Comparison of ENCODE assay signal across 34 cellular contexts in the genomic region with DNA sequence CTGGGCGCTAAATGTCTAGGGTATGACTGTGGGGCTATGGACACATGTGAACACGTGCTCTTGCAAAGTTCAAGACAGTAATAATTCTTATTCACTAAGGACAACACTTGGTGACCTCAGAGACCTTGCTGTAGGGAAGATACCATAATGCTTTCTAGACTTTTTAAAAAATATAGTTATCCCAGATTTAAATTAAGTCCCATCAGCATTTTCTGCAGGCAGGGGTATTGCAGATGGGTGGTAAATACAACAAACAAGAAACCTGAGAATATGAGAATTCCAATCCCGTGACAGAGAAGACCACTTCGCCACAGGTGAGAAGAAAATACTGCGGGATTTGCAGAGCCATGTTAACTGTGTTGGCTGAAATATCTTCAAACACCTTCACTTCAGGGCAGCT.
"Had no signal": no experiment of that assay in that cellular context is flagged by ENCODE, and none has a peak within 500 bp of the region (broad histone marks: within the 10 kb centered on the region; RNA-seq: fewer than 3 reads in every experiment).

No MANE protein-coding gene starts in this region.

- H3K27me3 ChIP-seq: ascending aorta, breast epithelium, cardiac muscle cell, colonic mucosa had no signal

- ATAC-seq: activated CD4-positive, alpha-beta T cell treated with anti-CD3 and anti-CD28 coated beads for 36 hours; activated CD8-positive, alpha-beta memory T cell treated with anti-CD3 and anti-CD28 coated beads, Interleukin-2, amount 10 ng/mL, durations not matched to agents 7 days and 5 days; activated CD8-positive, alpha-beta T cell treated with anti-CD3 and anti-CD28 coated beads, Interleukin-2, amount 10 ng/mL, durations not matched to agents 7 days and 5 days; activated naive CD4-positive, alpha-beta T cell treated with anti-CD3 and anti-CD28 coated beads, Interleukin-2, amount 50 U/mL, for 72 hours; esophagus mucosa; T-helper 17 cell had no signal

- H3K4me3 Mint-ChIP-seq: activated CD4-positive, alpha-beta memory T cell treated with anti-CD3 and anti-CD28 coated beads for 36 hours; activated CD4-positive, alpha-beta T cell treated with anti-CD3 and anti-CD28 coated beads for 36 hours; activated CD4-positive, alpha-beta T cell treated with anti-CD3 and anti-CD28 coated beads, Interleukin-2, amount 10 ng/mL, durations not matched to agents 24 days and 14 days; activated CD8-positive, alpha-beta memory T cell treated with anti-CD3 and anti-CD28 coated beads, Interleukin-2, amount 10 ng/mL, durations not matched to agents 7 days and 5 days; activated CD8-positive, alpha-beta T cell treated with anti-CD3 and anti-CD28 coated beads, Interleukin-2, amount 10 ng/mL, durations not matched to agents 7 days and 5 days; activated naive CD4-positive, alpha-beta T cell treated with anti-CD3 and anti-CD28 coated beads, Interleukin-2, amount 10 ng/mL, durations not matched to agents 7 days and 5 days; activated naive CD8-positive, alpha-beta T cell treated with anti-CD3 and anti-CD28 coated beads, Interleukin-2, amount 10 ng/mL, durations not matched to agents 7 days and 5 days; brain; dendritic cell treated with granulocyte-macrophage colony-stimulating factor and Interleukin-4, amounts not matched to agents 40 ng/mL and 50 ng/mL, for 4 days; endodermal cell; T-helper 17 cell; T-helper 2 cell treated with Interferon-gamma antibody and Interleukin-4, amounts not matched to agents 5 μg/mL and 100 μg/mL, for 36 hours had no signal

- H3K9me3 Mint-ChIP-seq: activated CD4-positive, alpha-beta memory T cell treated with anti-CD3 and anti-CD28 coated beads for 36 hours; activated CD4-positive, alpha-beta T cell treated with anti-CD3 and anti-CD28 coated beads, Interleukin-2, amount 10 ng/mL, durations not matched to agents 24 days and 14 days; activated naive CD4-positive, alpha-beta T cell treated with anti-CD3 and anti-CD28 coated beads, Interleukin-2, amount 10 ng/mL, durations not matched to agents 7 days and 5 days; activated naive CD4-positive, alpha-beta T cell treated with anti-CD3 and anti-CD28 coated beads, Interleukin-2, amount 50 U/mL, for 72 hours; activated naive CD8-positive, alpha-beta T cell treated with anti-CD3 and anti-CD28 coated beads, Interleukin-2, amount 10 ng/mL, durations not matched to agents 7 days and 5 days; dendritic cell treated with granulocyte-macrophage colony-stimulating factor and Interleukin-4, amounts not matched to agents 40 ng/mL and 50 ng/mL, for 4 days; endodermal cell; T-helper 2 cell treated with Interferon-gamma antibody and Interleukin-4, amounts not matched to agents 5 μg/mL and 100 μg/mL, for 36 hours had no signal

- H3K4me1 Mint-ChIP-seq: activated CD4-positive, alpha-beta T cell treated with anti-CD3 and anti-CD28 coated beads for 36 hours; activated CD4-positive, alpha-beta T cell treated with anti-CD3 and anti-CD28 coated beads, Interleukin-2, amount 10 ng/mL, durations not matched to agents 24 days and 14 days; activated CD8-positive, alpha-beta memory T cell treated with anti-CD3 and anti-CD28 coated beads, Interleukin-2, amount 10 ng/mL, durations not matched to agents 7 days and 5 days; activated naive CD4-positive, alpha-beta T cell treated with anti-CD3 and anti-CD28 coated beads, Interleukin-2, amount 10 ng/mL, durations not matched to agents 7 days and 5 days; activated naive CD8-positive, alpha-beta T cell treated with anti-CD3 and anti-CD28 coated beads, Interleukin-2, amount 10 ng/mL, durations not matched to agents 7 days and 5 days had no signal

- H3K36me3 ChIP-seq: ascending aorta, breast epithelium, cardiac muscle cell, colonic mucosa, WERI-Rb-1 had no signal

- H3K4me1 ChIP-seq: ascending aorta, breast epithelium, colonic mucosa had no signal

- H3K9me3 ChIP-seq: ascending aorta, breast epithelium, colonic mucosa had no signal

- H3K36me3 Mint-ChIP-seq: activated CD4-positive, alpha-beta memory T cell treated with anti-CD3 and anti-CD28 coated beads for 36 hours; activated CD8-positive, alpha-beta memory T cell treated with anti-CD3 and anti-CD28 coated beads, Interleukin-2, amount 10 ng/mL, durations not matched to agents 7 days and 5 days; activated naive CD4-positive, alpha-beta T cell treated with anti-CD3 and anti-CD28 coated beads, Interleukin-2, amount 10 ng/mL, durations not matched to agents 7 days and 5 days; activated naive CD4-positive, alpha-beta T cell treated with anti-CD3 and anti-CD28 coated beads, Interleukin-2, amount 50 U/mL, for 72 hours; activated naive CD8-positive, alpha-beta T cell treated with anti-CD3 and anti-CD28 coated beads, Interleukin-2, amount 10 ng/mL, durations not matched to agents 7 days and 5 days; brain had no signal

- FAIRE-seq: frontal cortex had no signal

- DNase-seq: activated CD4-positive, alpha-beta memory T cell treated with anti-CD3 and anti-CD28 coated beads for 36 hours; activated CD4-positive, alpha-beta T cell treated with anti-CD3 and anti-CD28 coated beads for 36 hours; activated CD4-positive, alpha-beta T cell treated with anti-CD3 and anti-CD28 coated beads, Interleukin-2, amount 10 ng/mL, durations not matched to agents 24 days and 14 days; activated CD4-positive, CD25-positive, alpha-beta regulatory T cell; activated CD4-positive, CD25-positive, alpha-beta regulatory T cell treated with anti-CD3 and anti-CD28 coated beads, Interleukin-2, amount 50 U/mL, for 72 hours; activated CD8-positive, alpha-beta memory T cell treated with anti-CD3 and anti-CD28 coated beads, Interleukin-2, amount 10 ng/mL, durations not matched to agents 7 days and 5 days; activated CD8-positive, alpha-beta memory T cell treated with anti-CD3 and anti-CD28 coated beads, Interleukin-2, amount 50 U/mL, for 4 hours; activated CD8-positive, alpha-beta T cell treated with anti-CD3 and anti-CD28 coated beads, Interleukin-2, amount 10 ng/mL, durations not matched to agents 7 days and 5 days; activated gamma-delta T cell; activated naive CD4-positive, alpha-beta T cell; activated naive CD4-positive, alpha-beta T cell treated with anti-CD3 and anti-CD28 coated beads, Interleukin-2, amount 10 ng/mL, durations not matched to agents 7 days and 5 days; activated naive CD8-positive, alpha-beta T cell treated with anti-CD3 and anti-CD28 coated beads, Interleukin-2, amount 10 ng/mL, durations not matched to agents 7 days and 5 days; activated T-cell treated with anti-CD3 and anti-CD28 coated beads, Interleukin-2, amount 50 U/mL, for 1 hour; activated T-cell treated with anti-CD3 and anti-CD28 coated beads, Interleukin-2, amount 50 U/mL, for 48 hours; central memory CD4-positive, alpha-beta T cell; cerebellar nuclear complex; colonic mucosa; dorsolateral prefrontal cortex; effector memory CD4-positive, alpha-beta T cell; endodermal cell; foreskin fibroblast; head of caudate nucleus; T-helper 17 cell; T1000; WERI-Rb-1 had no signal

- H3K4me3 ChIP-seq: ascending aorta, breast epithelium, cardiac muscle cell, colonic mucosa, dorsolateral prefrontal cortex had no signal

- H3K27ac ChIP-seq: ascending aorta, breast epithelium, cardiac muscle cell, colonic mucosa, dorsolateral prefrontal cortex, WERI-Rb-1 had no signal

- H3K27ac Mint-ChIP-seq: activated CD4-positive, alpha-beta memory T cell treated with anti-CD3 and anti-CD28 coated beads for 36 hours; activated CD4-positive, alpha-beta T cell treated with anti-CD3 and anti-CD28 coated beads for 36 hours; activated CD4-positive, alpha-beta T cell treated with anti-CD3 and anti-CD28 coated beads, Interleukin-2, amount 10 ng/mL, durations not matched to agents 24 days and 14 days; activated CD8-positive, alpha-beta memory T cell treated with anti-CD3 and anti-CD28 coated beads, Interleukin-2, amount 10 ng/mL, durations not matched to agents 7 days and 5 days; activated CD8-positive, alpha-beta T cell treated with anti-CD3 and anti-CD28 coated beads, Interleukin-2, amount 10 ng/mL, durations not matched to agents 7 days and 5 days; activated naive CD4-positive, alpha-beta T cell treated with anti-CD3 and anti-CD28 coated beads, Interleukin-2, amount 10 ng/mL, durations not matched to agents 7 days and 5 days; activated naive CD8-positive, alpha-beta T cell treated with anti-CD3 and anti-CD28 coated beads, Interleukin-2, amount 10 ng/mL, durations not matched to agents 7 days and 5 days; brain; dendritic cell treated with granulocyte-macrophage colony-stimulating factor and Interleukin-4, amounts not matched to agents 40 ng/mL and 50 ng/mL, for 4 days; endodermal cell; T-helper 17 cell; T-helper 2 cell treated with Interferon-gamma antibody and Interleukin-4, amounts not matched to agents 5 μg/mL and 100 μg/mL, for 36 hours had no signal

- H3K27me3 Mint-ChIP-seq: activated CD4-positive, alpha-beta memory T cell treated with anti-CD3 and anti-CD28 coated beads for 36 hours had no signal
